In genomic region chr22:41857160-41857859, GRCh38 we compare ENCODE assay signal across 8 cellular contexts. TPM values are rescaled to one million over a fixed set of nuclear protein-coding genes. Genes with fewer than 3 reads are reported as not detected.
A peak's percentile ranks its signal among the peaks of the same experiment; 100 is the strongest.
DNase-seq lines count a peak whose midpoint lies in the region; ATAC-seq and TF ChIP-seq lines count a peak whose summit lies in the region.

No MANE protein-coding gene starts in this region.

- intact Hi-C loops in psoas muscle (cut with DNase I) = loop anchor here in 1 of 2 donors (5.0 kb wide), 1 partner anchor 35 kb away; no protein-coding TSS in a partner anchor

- 0 out of 2 replicates have a peak overlapping the region, but pooled peaks have one; percentile 2 for H3K4me3 ChIP-seq in GM23248
- H3K4me3 ChIP-seq in fibroblast of the aortic adventitia (ENCODE audit: low read depth, low read length) = no peak overlapping the region
- no peak overlapping the region for H3K4me3 ChIP-seq in psoas muscle

- peaks cover 74% of the 10 kb centered on the region for H3K79me2 ChIP-seq in GM23248 (ENCODE audit: insufficient read depth)

- TF ChIP-seq CTCF in fibroblast of the aortic adventitia (IDR thresholded peaks at IDR 0.05; ENCODE audit: insufficient read depth, low read length) (peak; percentile 63), psoas muscle (IDR thresholded peaks at IDR 0.05) (peak; percentile 53)

- H3K36me3 ChIP-seq in GM23248 (ENCODE audit: low read depth) = no peaks in the 10 kb centered on the region
- no peaks in the 10 kb centered on the region for H3K36me3 ChIP-seq in psoas muscle (ENCODE audit: insufficient read depth in 1 of 2, low read depth in 1 of 2)

- peaks cover 44% of the 10 kb centered on the region for H3F3A ChIP-seq in GM23248 (ENCODE audit: insufficient read depth)

- DNase-seq in AG08396 (ENCODE audit: low spot score) = peak; percentile 49
- peak; percentile 85 for DNase-seq in GM23248
- DNase-seq in RPMI7951 (ENCODE audit: low read depth) = peak; percentile 62
- DNase-seq in activated T-helper 1 cell treated with Interleukin-2 at 50 U/mL for 16 hours (ENCODE audit: low read depth) = peak; percentile 35
- DNase-seq in fibroblast of the aortic adventitia (ENCODE audit: low read depth) = peak; percentile 61
- peak in 1 of 2 donors; percentile 39 for DNase-seq in psoas muscle
- no peak for DNase-seq in mucosa of gallbladder (ENCODE audit: low spot score)

- WGBS in GM23248 (ENCODE audit: low coverage in 1 of 2, low lambda C conversion rate in 2 of 2, missing lambda C conversion rate in 2 of 2), 2 experiments = 35 to 37% methylated on average over 7 of the region's 7 CpGs
- WGBS in psoas muscle, 3 donors = 56 to 59% (median 58%) methylated on average over 7 of the region's 7 CpGs

- H3K4me1 ChIP-seq in GM23248 (ENCODE audit: insufficient read depth) = peaks cover 52% of the 10 kb centered on the region
- H3K4me1 ChIP-seq in psoas muscle = peaks cover 25% of the 10 kb centered on the region

- H3K9me3 ChIP-seq in GM23248 (ENCODE audit: low read depth) (no peaks in the 10 kb centered on the region), psoas muscle (no peaks in the 10 kb centered on the region)

- ATAC-seq in psoas muscle (peak; percentile 86 to 88 (median 87)), GM18861 (IDR thresholded peaks at IDR 0.05; ENCODE audit: unreplicated experiment) (no peak)

- H4K20me1 ChIP-seq in GM23248 (ENCODE audit: insufficient read depth) = no peaks in the 10 kb centered on the region

- H2AFZ ChIP-seq in GM23248 = no peak overlapping the region

- H3K9ac ChIP-seq in GM23248 = 0 out of 2 replicates have a peak overlapping the region, but pooled peaks have one; percentile 9

- no peaks in the 10 kb centered on the region for H3K27me3 ChIP-seq in GM23248 (replicated peaks; ENCODE audit: insufficient read depth)
- no peaks in the 10 kb centered on the region for H3K27me3 ChIP-seq in psoas muscle (ENCODE audit: insufficient read depth in 3 of 3, low read length in 2 of 3)

- H3K27ac ChIP-seq in GM23248 = peak overlapping the region; percentile 48
- peak overlapping the region; percentile 61 for H3K27ac ChIP-seq in psoas muscle

- H3K9me2 ChIP-seq in GM23248 (ENCODE audit: insufficient read depth) = no peaks in the 10 kb centered on the region

- peak overlapping the region; percentile 30 for H3K4me2 ChIP-seq in GM23248 (ENCODE audit: unreplicated experiment)

- in situ Hi-C loops in GM23248 (cut with MboI) = no loop called here

RNA-seq across cellular contexts. Expression of gene SREBF2, which starts 24.4 kb away (rescaled TPM):
- 26.5 and 31.9 TPM in 2 replicates for total RNA-seq in GM23248 (2014; rRNA removed; shearing (Covaris generic))
- polyA plus RNA-seq in GM23248 (2016; fragmentation: Nextera tagmentation; extraction: Ambion mirVana) (23.6 and 25.0 TPM in 2 replicates), psoas muscle (10 to 100 TPM; 21.0 to 24.1 (median 23.8) TPM)
- 27.4 and 27.6 TPM in 2 replicates for total RNA-seq in RPMI7951 (2014; rRNA removed; shearing (Covaris generic))
- total RNA-seq in fibroblast of the aortic adventitia (ENCODE audit: low replicate concordance) (52.8 and 112 TPM in 2 replicates), psoas muscle (10 to 100 TPM; 36.3 to 47.0 (median 43.6) TPM), mucosa of gallbladder (257 TPM)

RNA-seq across cellular contexts. Expression of gene CCDC134, which starts 56.8 kb away (rescaled TPM):
- 3.9 and 4.0 TPM in 2 replicates for total RNA-seq in GM23248 (2014; rRNA removed; shearing (Covaris generic))
- polyA plus RNA-seq in GM23248 (2016; fragmentation: Nextera tagmentation; extraction: Ambion mirVana) = 4.4 and 5.3 TPM in 2 replicates
- 8.1 and 11.2 TPM in 2 replicates for total RNA-seq in RPMI7951 (2014; rRNA removed; shearing (Covaris generic))
- total RNA-seq in fibroblast of the aortic adventitia (ENCODE audit: low replicate concordance) = 5.7 and 8.1 TPM in 2 replicates
- total RNA-seq in psoas muscle = 1 to 10 TPM; 2.8 to 7.7 (median 5.5) TPM
- 1 to 10 TPM; 2.2 to 7.8 (median 3.9) TPM for polyA plus RNA-seq in psoas muscle
- total RNA-seq in mucosa of gallbladder = 10.2 TPM

RNA-seq across cellular contexts. Expression of gene SHISA8, which starts 57.6 kb away (rescaled TPM):
- not detected in 2 replicates for total RNA-seq in GM23248 (2014; rRNA removed; shearing (Covaris generic))
- polyA plus RNA-seq in GM23248 (2016; fragmentation: Nextera tagmentation; extraction: Ambion mirVana) = not detected in 2 replicates
- total RNA-seq in RPMI7951 (2014; rRNA removed; shearing (Covaris generic)) = not detected in 2 replicates
- not detected in 2 replicates for total RNA-seq in fibroblast of the aortic adventitia (ENCODE audit: low replicate concordance)
- total RNA-seq in psoas muscle = under 1 TPM in 3 of 4 donors, not detected in 1; 0.15 to 0.26 (median 0.26) TPM
- not detected for polyA plus RNA-seq in psoas muscle
- 1.4 TPM for total RNA-seq in mucosa of gallbladder
